In the genomic region with DNA sequence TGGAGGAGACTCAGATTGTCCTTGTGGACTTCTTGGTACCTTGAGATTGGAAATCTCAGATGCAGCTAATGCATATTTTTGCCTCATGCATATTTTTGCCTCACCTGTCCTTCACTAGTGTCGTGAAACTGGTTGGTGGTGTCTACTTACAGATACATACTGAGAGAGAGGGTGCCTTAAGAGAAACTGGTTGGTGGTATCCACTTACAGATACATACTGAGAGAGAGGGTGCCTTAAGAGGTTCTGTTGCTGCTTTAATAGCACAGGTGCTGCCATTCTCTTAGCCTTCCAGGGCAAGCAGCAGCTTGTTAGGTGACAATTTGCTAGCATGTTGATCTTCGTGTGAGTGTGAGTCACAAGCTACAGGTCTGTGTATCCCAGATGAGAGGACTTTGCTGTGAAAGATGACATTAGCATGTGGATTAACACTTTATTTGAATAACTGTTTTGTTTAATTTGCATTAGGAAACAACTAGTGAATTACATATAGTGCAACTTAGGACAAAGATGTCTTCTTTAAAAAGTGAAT, we compare ENCODE assay signal across 1 cellular context.
TF ChIP-seq lines count a peak whose summit lies in the region.

No MANE protein-coding gene starts in this region.

TF ChIP-seq in SK-N-SH, 30 proteins besides CTCF, POLR2A, EP300 and RAD21 (continued from another document):
- no peak for TF ChIP-seq NFIC (IDR thresholded peaks at IDR 0.05; ENCODE audit: borderline replicate concordance)
TF ChIP-seq in SK-N-SH: peak in this region for 0.
